Comparison of ENCODE assay signal across 22 cellular contexts in the genomic region with DNA sequence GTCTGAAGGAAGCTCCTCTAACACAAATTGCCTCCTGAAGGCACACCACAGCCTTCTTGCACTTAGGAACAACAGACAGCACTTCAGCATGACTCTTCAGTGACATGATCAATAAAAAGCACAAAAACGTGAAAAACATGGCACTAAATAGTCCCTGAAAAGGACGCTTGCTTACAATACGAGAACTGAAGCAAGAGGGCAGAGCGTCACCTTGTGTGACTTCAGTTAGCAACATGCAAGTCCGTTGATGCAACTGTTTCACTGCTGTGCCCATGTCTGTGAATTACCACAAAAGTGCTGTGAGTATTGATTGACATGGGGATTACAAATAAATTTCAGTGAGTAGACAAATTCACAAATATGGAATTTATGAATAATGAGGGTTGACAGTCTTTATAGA.
DNase-seq lines count a peak whose midpoint lies in the region; TF ChIP-seq lines count a peak whose summit lies in the region.
"Had no signal": no experiment of that assay in that cellular context is flagged by ENCODE, and none has a peak within 500 bp of the region (broad histone marks: within the 10 kb centered on the region; RNA-seq: fewer than 3 reads in every experiment).

No MANE protein-coding gene starts in this region.

- H3K4me3 ChIP-seq in AG04450 (ENCODE audit: low read depth, low read length) (no peak overlapping the region), WERI-Rb-1 (ENCODE audit: low read depth, low read length) (no peak overlapping the region), mesendoderm (ENCODE audit: low read length) (no peak overlapping the region)
- H3K4me3 ChIP-seq: PC-9, SK-N-MC had no signal

- no peaks in the 10 kb centered on the region for H3K9me3 Mint-ChIP-seq in H9
- peaks cover 2% of the 10 kb centered on the region for H3K9me3 Mint-ChIP-seq in Calu3 (ENCODE audit: low read depth, unreplicated experiment)
- H3K9me3 Mint-ChIP-seq: HFFc6 had no signal

- DNase-seq in AG04450 (ENCODE audit: low read depth, low spot score) = no peak
- no peak for DNase-seq in H9
- DNase-seq in WERI-Rb-1 = no peak
- DNase-seq in mesendoderm = peak; percentile 14
- no peak for DNase-seq in retina
- DNase-seq in Calu3 = no peak
- DNase-seq in germinal center (ENCODE audit: low spot score) = no peak
- DNase-seq: BE2C; CD4-positive, CD25-positive, alpha-beta regulatory T cell; DMS79; KG1; NCI-H1105; NCI-H2029 treated with DMSO at 0.1 percent for 48 hours; NCI-H2171; NCI-H345; NCI-H526; PC-9; RPMI8226; SHP77; SW 1271 had no signal

- H3K4me2 ChIP-seq in H9 (ENCODE audit: insufficient read depth, insufficient read length, low read length) (no peak overlapping the region), mesendoderm (ENCODE audit: low read length) (no peak overlapping the region)
- H3K4me2 ChIP-seq: PC-9 had no signal

- no peaks in the 10 kb centered on the region for H3K36me3 Mint-ChIP-seq in H9 (ENCODE audit: insufficient read depth in 1 of 3, low read depth in 3 of 3)
- H3K36me3 Mint-ChIP-seq in Calu3 (ENCODE audit: insufficient read depth, unreplicated experiment) = no peaks in the 10 kb centered on the region
- H3K36me3 Mint-ChIP-seq: CD4-positive, CD25-positive, alpha-beta regulatory T cell had no signal

- H3K27me3 ChIP-seq in AG04450 (ENCODE audit: control insufficient read depth, insufficient read depth, low read length) (no peaks in the 10 kb centered on the region), H9 (ENCODE audit: insufficient read depth, low read length) (no peaks in the 10 kb centered on the region), WERI-Rb-1 (ENCODE audit: insufficient read depth, low read depth, severe bottlenecking) (peaks cover 12% of the 10 kb centered on the region), mesendoderm (ENCODE audit: insufficient read depth, low read length, poor library complexity) (no peaks in the 10 kb centered on the region)
- H3K27me3 ChIP-seq: BE2C had no signal

- no peaks in the 10 kb centered on the region for H4K20me1 ChIP-seq in H9 (ENCODE audit: control insufficient read depth, insufficient read depth, insufficient read length)

- H3K23ac ChIP-seq in H9 (ENCODE audit: insufficient read length, low read depth, low read length) (no peak overlapping the region), mesendoderm (ENCODE audit: low read length) (no peak overlapping the region)

- H3K27ac ChIP-seq in AG04450 (ENCODE audit: low read depth, low read length) = no peak overlapping the region
- H3K27ac ChIP-seq in H9 (ENCODE audit: insufficient read length, low read depth, low read length) = no peak overlapping the region
- H3K27ac ChIP-seq in WERI-Rb-1 = no peak overlapping the region
- no peak overlapping the region for H3K27ac ChIP-seq in mesendoderm (ENCODE audit: low read depth, low read length)
- H3K27ac ChIP-seq: PC-9, SK-N-MC had no signal

- H3K4me3 Mint-ChIP-seq in H9 = no peak overlapping the region
- no peak overlapping the region for H3K4me3 Mint-ChIP-seq in Calu3 (ENCODE audit: low read depth, unreplicated experiment)
- H3K4me3 Mint-ChIP-seq: CD4-positive, CD25-positive, alpha-beta regulatory T cell; HFFc6 had no signal

- POLR2A ChIA-PET in AG04450 (lab: Yijun Ruan, JAX) = no interaction called here

- H3K14ac ChIP-seq in H9 (ENCODE audit: insufficient read depth, low read length) = no peak overlapping the region

- H4K8ac ChIP-seq in H9 (replicated peaks; ENCODE audit: insufficient read length, low read depth, low read length) (no peak overlapping the region), mesendoderm (ENCODE audit: low read depth, low read length) (no peak overlapping the region)

- H3K23me2 ChIP-seq in H9 (ENCODE audit: insufficient read length, low read depth, low read length, poor library complexity, severe bottlenecking) = no peaks in the 10 kb centered on the region

- H3K9ac ChIP-seq in H9 (ENCODE audit: extremely low read depth, insufficient read length, low read length) = no peak overlapping the region
- no peak overlapping the region for H3K9ac ChIP-seq in mesendoderm (ENCODE audit: low read length)

- H3K79me1 ChIP-seq in H9 (ENCODE audit: insufficient read depth, low read depth, low read length, poor library complexity, severe bottlenecking) (no peaks in the 10 kb centered on the region), mesendoderm (ENCODE audit: low read length) (no peaks in the 10 kb centered on the region)

- H3K27ac Mint-ChIP-seq in H9 (no peak overlapping the region), Calu3 (ENCODE audit: unreplicated experiment) (no peak overlapping the region)
- H3K27ac Mint-ChIP-seq: CD4-positive, CD25-positive, alpha-beta regulatory T cell; HFFc6 had no signal

- no peak overlapping the region for H2BK12ac ChIP-seq in H9 (ENCODE audit: insufficient read length, low read depth, low read length)

- no peaks in the 10 kb centered on the region for H3K4me1 ChIP-seq in H9 (ENCODE audit: insufficient read depth, low read length)
- H3K4me1 ChIP-seq in mesendoderm (ENCODE audit: control insufficient read depth, low read depth, low read length) = no peaks in the 10 kb centered on the region
- H3K4me1 ChIP-seq: BE2C had no signal

- CTCF ChIA-PET in AG04450 (lab: Charles Lee) (no interaction called here), Calu3 (lab: Charles Lee) (no interaction called here)

- H3K18ac ChIP-seq in H9 (ENCODE audit: insufficient read length, low read depth, low read length) (no peak overlapping the region), mesendoderm (ENCODE audit: low read length) (no peak overlapping the region)

- H2BK5ac ChIP-seq in H9 (ENCODE audit: insufficient read length, low read length) = no peak overlapping the region
- H2BK5ac ChIP-seq in mesendoderm (ENCODE audit: low read length) = no peak overlapping the region

- H3K4ac ChIP-seq in H9 (ENCODE audit: low read depth, low read length) = no peak overlapping the region
- no peak overlapping the region for H3K4ac ChIP-seq in mesendoderm (ENCODE audit: low read depth, low read length)

- H4K5ac ChIP-seq in H9 (ENCODE audit: insufficient read length, low read depth, low read length) = no peak overlapping the region
- H4K5ac ChIP-seq in mesendoderm (ENCODE audit: low read length) = no peak overlapping the region

- no TSS peak for BruUV-seq in Calu3 (replicated peaks; lab: Mats Ljungman, UMichigan)

- TF ChIP-seq CTCF in AG04450 (IDR thresholded peaks at IDR 0.05; ENCODE audit: low read depth, low read length) (0 out of 2 replicates have a peak, but pooled peaks have one; percentile 6), H9 (conservative IDR thresholded peaks at IDR 0.05) (peak; percentile 17; the same call in 1 of the 3 replicates), WERI-Rb-1 (IDR thresholded peaks at IDR 0.05; ENCODE audit: low read depth, low read length) (0 out of 2 replicates have a peak, but pooled peaks have one; percentile 13), Calu3 (IDR thresholded peaks at IDR 0.05; ENCODE audit: unreplicated experiment) (no peak)

- no peak overlapping the region for H3T11ph ChIP-seq in H9 (ENCODE audit: low read length)

- intact Hi-C loops in Calu3 (cut with micrococcal nuclease; ENCODE audit: unreplicated experiment) = no loop called here

- H2AK5ac ChIP-seq in H9 (ENCODE audit: insufficient read length, low read length) = no peak overlapping the region
- H2AK5ac ChIP-seq in mesendoderm (ENCODE audit: low read length) = no peak overlapping the region

- H3K79me2 ChIP-seq in H9 (ENCODE audit: insufficient read depth, low read length) (no peaks in the 10 kb centered on the region), mesendoderm (ENCODE audit: control insufficient read depth, insufficient read depth, low read length) (no peaks in the 10 kb centered on the region)

- no peak overlapping the region for H2BK120ac ChIP-seq in H9 (ENCODE audit: low read depth, low read length, poor library complexity, severe bottlenecking)
- no peak overlapping the region for H2BK120ac ChIP-seq in mesendoderm (ENCODE audit: low read depth, low read length)

- no peaks in the 10 kb centered on the region for H3K36me3 ChIP-seq in WERI-Rb-1
- no peaks in the 10 kb centered on the region for H3K36me3 ChIP-seq in mesendoderm (ENCODE audit: control insufficient read depth, insufficient read depth, low read length)
- H3K36me3 ChIP-seq: BE2C had no signal

- no CpG with 5 or more reads among the region's 5 CpGs for WGBS in H9 (ENCODE audit: extremely low coverage, insufficient read length, low lambda C conversion rate)
- no CpG with 5 or more reads among the region's 5 CpGs for WGBS in mesendoderm (ENCODE audit: extremely low coverage, insufficient coverage, low lambda C conversion rate)

- no peak overlapping the region for H2BK20ac ChIP-seq in H9 (ENCODE audit: low read depth, low read length, poor library complexity, severe bottlenecking)

- H3K27me3 Mint-ChIP-seq in H9 (ENCODE audit: low read depth) (no peaks in the 10 kb centered on the region), Calu3 (ENCODE audit: unreplicated experiment) (peaks cover 27% of the 10 kb centered on the region)
- H3K27me3 Mint-ChIP-seq: CD4-positive, CD25-positive, alpha-beta regulatory T cell had no signal

- H3K56ac ChIP-seq in H9 (ENCODE audit: insufficient read length, low read depth, low read length) (no peak overlapping the region), mesendoderm (ENCODE audit: low read length) (no peak overlapping the region)

- H2BK15ac ChIP-seq in H9 (ENCODE audit: low read depth, low read length) (no peak overlapping the region), mesendoderm (replicated peaks; ENCODE audit: low read depth) (no peak overlapping the region)

- H3K4me1 Mint-ChIP-seq in H9 = no peaks in the 10 kb centered on the region
- H3K4me1 Mint-ChIP-seq in Calu3 (ENCODE audit: low read depth, unreplicated experiment) = no peaks in the 10 kb centered on the region
- H3K4me1 Mint-ChIP-seq: CD4-positive, CD25-positive, alpha-beta regulatory T cell had no signal

- H4K91ac ChIP-seq in H9 (ENCODE audit: insufficient read length, low read depth, low read length) = no peak overlapping the region

- H2AFZ ChIP-seq in H9 (ENCODE audit: low read length) = no peak overlapping the region
- H2AFZ ChIP-seq: PC-9 had no signal

- no peaks in the 10 kb centered on the region for H3K9me3 ChIP-seq in AG04450 (ENCODE audit: control insufficient read depth, insufficient read depth, low read length)
- H3K9me3 ChIP-seq in H9 (ENCODE audit: control insufficient read depth, low read depth, low read length) = no peaks in the 10 kb centered on the region
- no peaks in the 10 kb centered on the region for H3K9me3 ChIP-seq in WERI-Rb-1 (ENCODE audit: severe bottlenecking)
- H3K9me3 ChIP-seq: BE2C had no signal
